In genomic region chr7:73885975-73886798, GRCh38 we compare ENCODE assay signal across 9 cellular contexts. TPM values are rescaled to one million over a fixed set of nuclear protein-coding genes. Genes with fewer than 3 reads are reported as not detected.
A peak's percentile ranks its signal among the peaks of the same experiment; 100 is the strongest.
DNase-seq lines count a peak whose midpoint lies in the region; ATAC-seq and TF ChIP-seq lines count a peak whose summit lies in the region.
"Had no signal": no experiment of that assay in that cellular context is flagged by ENCODE, and none has a peak within 500 bp of the region (broad histone marks: within the 10 kb centered on the region; RNA-seq: fewer than 3 reads in every experiment).

No MANE protein-coding gene starts in this region.

- ATAC-seq in HG02571 (IDR thresholded peaks at IDR 0.05; ENCODE audit: unreplicated experiment): no peak

- WGBS in urinary bladder: 20% methylated on average over 25 of the region's 25 CpGs

- peak overlapping the region; percentile 29 for H3K27ac ChIP-seq in muscle layer of colon (ENCODE audit: low read depth, low read length)
- peak overlapping the region; percentile 2 for H3K27ac ChIP-seq in urinary bladder (ENCODE audit: low read depth)
- no peak overlapping the region for H3K27ac ChIP-seq in effector memory CD4-positive, alpha-beta T cell (ENCODE audit: insufficient read depth, low read length, poor library complexity, severe bottlenecking)

- H3K36me3 ChIP-seq in muscle layer of colon (ENCODE audit: insufficient read depth, low read length) (no peaks in the 10 kb centered on the region), urinary bladder (ENCODE audit: insufficient read depth) (no peaks in the 10 kb centered on the region)
- no peaks in the 10 kb centered on the region for H3K36me3 ChIP-seq in effector memory CD4-positive, alpha-beta T cell (ENCODE audit: control insufficient read depth, insufficient read depth, low read length)

- H3K4me1 ChIP-seq in muscle layer of colon (ENCODE audit: insufficient read depth, low read length) (peaks cover 20% of the 10 kb centered on the region), urinary bladder (ENCODE audit: insufficient read depth) (no peaks in the 10 kb centered on the region)
- no peaks in the 10 kb centered on the region for H3K4me1 ChIP-seq in effector memory CD4-positive, alpha-beta T cell (ENCODE audit: control insufficient read depth, insufficient read depth, low read length, poor library complexity, severe bottlenecking)

- H3K9me3 ChIP-seq in muscle layer of colon (ENCODE audit: low read length): no peaks in the 10 kb centered on the region
- no peaks in the 10 kb centered on the region for H3K9me3 ChIP-seq in effector memory CD4-positive, alpha-beta T cell (ENCODE audit: control insufficient read depth, low read length)

- DNase-seq in RPMI7951 (ENCODE audit: low read depth) (peak; percentile 50), fibroblast of mammary gland (ENCODE audit: low read depth) (peak; percentile 51)
- no peak for DNase-seq in effector memory CD4-positive, alpha-beta T cell
- no peak for DNase-seq in stimulated activated CD4-positive, alpha-beta T cell treated with anti-CD3 and anti-CD28 coated beads, Interleukin-12 subunit alpha, Interleukin-12 subunit beta, amount 100 ng/mL, for 4 hours
- DNase-seq: activated effector memory CD4-positive, alpha-beta T cell treated with Interleukin-2 at 50 U/mL for 16 hours; NCI-H1105 had no signal

- no peak for TF ChIP-seq CTCF in fibroblast of mammary gland (conservative IDR thresholded peaks at IDR 0.05; ENCODE audit: control insufficient read depth, insufficient read depth, low read depth, low read length)

- no peaks in the 10 kb centered on the region for H3K27me3 ChIP-seq in muscle layer of colon (ENCODE audit: control insufficient read depth in 1 of 2, insufficient read depth in 2 of 2, low read length in 2 of 2)
- H3K27me3 ChIP-seq in effector memory CD4-positive, alpha-beta T cell (replicated peaks; ENCODE audit: control insufficient read depth, insufficient read depth, low read length, poor library complexity, severe bottlenecking): no peaks in the 10 kb centered on the region

- H3K9ac ChIP-seq in muscle layer of colon (ENCODE audit: low read length): peak overlapping the region; percentile 27

- H3K4me3 ChIP-seq in fibroblast of mammary gland (ENCODE audit: control insufficient read depth, low read depth, low read length): no peak overlapping the region
- H3K4me3 ChIP-seq in muscle layer of colon (ENCODE audit: low read depth in 1 of 2, low read length in 2 of 2): peak overlapping the region in 1 of 2 donors; percentile 9
- no peak overlapping the region for H3K4me3 ChIP-seq in urinary bladder (ENCODE audit: low read depth, low read length)
- H3K4me3 ChIP-seq in effector memory CD4-positive, alpha-beta T cell (ENCODE audit: insufficient read depth, low read depth, low read length, poor library complexity, severe bottlenecking): no peak overlapping the region

RNA-seq across cellular contexts. Expression of gene TMEM270, which starts 25.2 kb away (rescaled TPM):
- not detected in 2 replicates for total RNA-seq in RPMI7951 (2014; rRNA removed; shearing (Covaris generic))
- total RNA-seq in urinary bladder: not detected
- 0.09 TPM for polyA plus RNA-seq in urinary bladder

RNA-seq across cellular contexts. Expression of gene METTL27, which starts 43.9 kb away (rescaled TPM):
- total RNA-seq in RPMI7951 (2014; rRNA removed; shearing (Covaris generic)): 0.12 and 0.29 TPM in 2 replicates
- 2.9 TPM for total RNA-seq in urinary bladder
- 1.0 TPM for polyA plus RNA-seq in urinary bladder

RNA-seq across cellular contexts. Expression of gene CLDN4, which starts 55.4 kb away (rescaled TPM):
- total RNA-seq in RPMI7951 (2014; rRNA removed; shearing (Covaris generic)): 0.49 and 1.2 TPM in 2 replicates
- 51.4 TPM for total RNA-seq in urinary bladder
- polyA plus RNA-seq in urinary bladder: 127 TPM

Comparison
In these comparisons a context has a peak if more than half of its experiments do, and no peak if none do; other contexts are left out.
1. DNase-seq: peak in RPMI7951 (single experiment) and fibroblast of mammary gland (single experiment); none in effector memory CD4-positive, alpha-beta T cell (0 of 3) and stimulated activated CD4-positive, alpha-beta T cell treated with anti-CD3 and anti-CD28 coated beads, Interleukin-12 subunit alpha, Interleukin-12 subunit beta, amount 100 ng/mL, for 4 hours (single experiment).
2. RNA of gene CLDN4, which starts 55.4 kb away (total RNA-seq): 51.4 TPM in urinary bladder (single experiment); 0.49 to 1.2 TPM in RPMI7951; every median in the first group is over 10 times any median in the second.